22 cellular contexts compared by ENCODE assay signal in the genomic region with DNA sequence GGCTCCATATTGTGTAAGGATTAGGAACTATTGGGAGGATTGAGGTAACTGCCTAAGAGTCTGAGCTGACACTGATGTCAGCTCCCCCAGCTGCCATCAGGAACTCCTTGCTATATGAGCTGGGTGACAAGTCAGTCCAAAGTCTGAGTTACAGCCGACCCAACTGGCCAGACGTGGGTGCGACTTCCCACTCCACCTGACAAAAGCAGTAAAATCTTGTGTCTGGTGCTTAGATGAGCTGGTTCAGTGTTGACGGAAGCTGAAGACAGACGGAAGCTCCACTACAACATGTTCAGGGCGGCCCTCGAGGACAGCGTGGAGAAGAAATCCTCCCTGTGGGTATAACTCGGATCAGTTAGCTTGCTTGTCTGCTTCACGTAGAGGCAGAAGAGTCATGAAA.
"Had no signal": no experiment of that assay in that cellular context is flagged by ENCODE, and none has a peak within 500 bp of the region (broad histone marks: within the 10 kb centered on the region; RNA-seq: fewer than 3 reads in every experiment).

No MANE protein-coding gene starts in this region.

- H3K9me3 ChIP-seq: body of pancreas, left ventricle myocardium inferior, neutrophil, ovary, prostate gland, right atrium auricular region, tibial artery had no signal

- H3K4me3 Mint-ChIP-seq: activated CD4-positive, alpha-beta memory T cell treated with anti-CD3 and anti-CD28 coated beads, Interleukin-2, amount 10 ng/mL, durations not matched to agents 7 days and 5 days; natural killer cell treated with Interleukin-12 subunit alpha and Interleukin-12 subunit beta and Interleukin-15 and Interleukin-18, amount 100 ng/mL, for 72 hours; stimulated activated naive CD8-positive, alpha-beta T cell treated with anti-CD3 and anti-CD28 coated beads, Interleukin-15, Interleukin-2, amounts not matched to agents 100 ng/mL and 50 ng/mL, for 24 hours; T-helper 1 cell treated with Interleukin-12 subunit alpha and Interleukin-12 subunit beta and Interleukin-4 antibody, amounts not matched to agents 30 μg/mL and 1 μg/mL, for 36 hours had no signal

- H3K4me3 ChIP-seq: body of pancreas, cardiac muscle cell, heart right ventricle, left ventricle myocardium inferior, ovary, prostate gland, right atrium auricular region, tibial artery had no signal

- H3K27ac Mint-ChIP-seq: activated CD4-positive, alpha-beta memory T cell treated with anti-CD3 and anti-CD28 coated beads, Interleukin-2, amount 10 ng/mL, durations not matched to agents 7 days and 5 days; natural killer cell treated with Interleukin-12 subunit alpha and Interleukin-12 subunit beta and Interleukin-15 and Interleukin-18, amount 100 ng/mL, for 72 hours; stimulated activated naive CD8-positive, alpha-beta T cell treated with anti-CD3 and anti-CD28 coated beads, Interleukin-15, Interleukin-2, amounts not matched to agents 100 ng/mL and 50 ng/mL, for 24 hours; T-helper 1 cell treated with Interleukin-12 subunit alpha and Interleukin-12 subunit beta and Interleukin-4 antibody, amounts not matched to agents 30 μg/mL and 1 μg/mL, for 36 hours had no signal

- DNase-seq: activated CD4-positive, alpha-beta memory T cell treated with anti-CD3 and anti-CD28 coated beads, Interleukin-2, amount 10 ng/mL, durations not matched to agents 7 days and 5 days; activated CD4-positive, alpha-beta T cell treated with anti-CD3 and anti-CD28 coated beads for 48 hours; activated CD4-positive, CD25-positive, alpha-beta regulatory T cell; activated effector memory CD4-positive, alpha-beta T cell treated with anti-CD3 and anti-CD28 coated beads, Interleukin-2, amount 50 U/mL, for 16 hours; activated naive CD4-positive, alpha-beta T cell treated with anti-CD3 and anti-CD28 coated beads, Interleukin-2, amount 50 U/mL, for 16 hours; anterior cingulate cortex; body of pancreas; effector CD4-positive, alpha-beta T cell; heart right ventricle; left ventricle myocardium inferior; ovary; stimulated activated CD4-positive, alpha-beta T cell treated with anti-CD3 and anti-CD28 coated beads, Interleukin-12 subunit alpha, Interleukin-12 subunit beta, amount 100 ng/mL, for 4 hours; substantia nigra; T1000; tibial artery had no signal

- ATAC-seq: body of pancreas, heart right ventricle had no signal

- H3K27ac ChIP-seq: body of pancreas, cardiac muscle cell, heart right ventricle, left ventricle myocardium inferior, neutrophil, ovary, prostate gland, right atrium auricular region, tibial artery had no signal

- H3K9me3 Mint-ChIP-seq: activated CD4-positive, alpha-beta memory T cell treated with anti-CD3 and anti-CD28 coated beads, Interleukin-2, amount 10 ng/mL, durations not matched to agents 7 days and 5 days; natural killer cell treated with Interleukin-12 subunit alpha and Interleukin-12 subunit beta and Interleukin-15 and Interleukin-18, amount 100 ng/mL, for 72 hours; stimulated activated naive CD8-positive, alpha-beta T cell treated with anti-CD3 and anti-CD28 coated beads, Interleukin-15, Interleukin-2, amounts not matched to agents 100 ng/mL and 50 ng/mL, for 24 hours; T-helper 1 cell treated with Interleukin-12 subunit alpha and Interleukin-12 subunit beta and Interleukin-4 antibody, amounts not matched to agents 30 μg/mL and 1 μg/mL, for 36 hours had no signal

- H3K27me3 ChIP-seq: body of pancreas, ovary had no signal

- H3K36me3 ChIP-seq: cardiac muscle cell, heart right ventricle, left ventricle myocardium inferior, neutrophil, ovary, prostate gland, right atrium auricular region, tibial artery had no signal

- H3K36me3 Mint-ChIP-seq: natural killer cell treated with Interleukin-12 subunit alpha and Interleukin-12 subunit beta and Interleukin-15 and Interleukin-18, amount 100 ng/mL, for 72 hours had no signal
